In the genomic region with DNA sequence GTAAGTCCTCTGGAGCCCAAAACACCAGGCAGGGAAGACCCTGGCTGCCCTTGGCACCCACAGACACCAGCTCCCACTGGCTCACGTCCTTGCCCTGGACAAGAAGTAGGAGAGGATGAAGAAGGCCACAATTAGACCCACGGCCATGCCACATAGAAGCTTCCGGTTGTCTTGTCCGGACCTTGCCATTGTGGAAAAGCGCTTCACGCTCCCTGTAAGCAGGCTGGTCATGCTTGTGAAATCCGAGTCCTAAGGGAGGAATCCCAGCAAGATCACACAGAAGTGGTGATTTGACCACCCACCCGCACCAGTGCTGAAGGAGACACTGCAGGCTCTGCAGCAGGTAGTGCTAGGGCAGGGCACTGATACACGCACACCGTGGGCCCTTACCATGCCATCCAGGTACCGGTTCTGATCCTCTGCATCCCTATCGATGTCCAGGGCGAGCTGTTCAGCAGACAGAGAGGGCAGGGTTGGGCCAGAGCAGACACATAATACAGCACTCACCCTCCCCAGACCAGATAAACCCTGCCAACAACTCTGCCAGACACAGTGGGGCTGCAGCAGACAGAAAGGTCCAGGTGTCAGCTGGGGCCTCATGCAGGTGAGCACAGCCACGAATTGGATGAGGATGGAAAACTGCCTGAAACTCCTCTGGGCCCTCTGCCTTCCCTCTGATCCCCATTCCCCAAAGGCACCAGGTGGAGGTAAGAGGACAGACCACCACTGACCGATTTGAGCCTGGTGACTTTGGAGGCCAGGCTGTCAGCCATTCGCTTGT, we compare ENCODE assay signal across 9 cellular contexts. TPM values are rescaled to one million over a fixed set of nuclear protein-coding genes. Genes with fewer than 3 reads are reported as not detected.
DNase-seq lines count a peak whose midpoint lies in the region; ATAC-seq and TF ChIP-seq lines count a peak whose summit lies in the region.
"Had no signal": no experiment of that assay in that cellular context is flagged by ENCODE, and none has a peak within 500 bp of the region (broad histone marks: within the 10 kb centered on the region; RNA-seq: fewer than 3 reads in every experiment).

No MANE protein-coding gene starts in this region.

- no CpG with 5 or more reads among the region's 16 CpGs for WGBS in H9 (ENCODE audit: extremely low coverage, insufficient read length, low lambda C conversion rate)

- H4K5ac ChIP-seq in H9 (ENCODE audit: insufficient read length, low read depth, low read length): no peak overlapping the region

- H4K8ac ChIP-seq in H9 (replicated peaks; ENCODE audit: insufficient read length, low read depth, low read length): no peak overlapping the region

- H3K4me3 Mint-ChIP-seq in H9: peak overlapping the region; percentile 93 to 97; a peak in 4 of 5 replicates
- peak overlapping the region; percentile 96 for H3K4me3 Mint-ChIP-seq in activated CD4-positive, alpha-beta memory T cell treated with anti-CD3 and anti-CD28 coated beads, Interleukin-2, amount 10 ng/mL, durations not matched to agents 7 days and 5 days

- CTCF ChIA-PET in activated CD4-positive, alpha-beta memory T cell treated with anti-CD3 and anti-CD28 coated beads, Interleukin-2, amount 10 ng/mL, durations not matched to agents 7 days and 5 days (lab: Charles Lee): no interaction called here

- no peak overlapping the region for H2AK5ac ChIP-seq in H9 (ENCODE audit: insufficient read length, low read length)

- no peaks in the 10 kb centered on the region for H3K9me3 ChIP-seq in H9 (ENCODE audit: control insufficient read depth, low read depth, low read length)
- H3K9me3 ChIP-seq in right atrium auricular region: no peaks in the 10 kb centered on the region

- no peak overlapping the region for H3K4me2 ChIP-seq in H9 (ENCODE audit: insufficient read depth, insufficient read length, low read length)

- no peaks in the 10 kb centered on the region; the same call in 1 of the 2 replicates for H3K79me2 ChIP-seq in H9 (ENCODE audit: insufficient read depth, low read length)

- no peaks in the 10 kb centered on the region; the same call in 1 of the 2 replicates for H3K27me3 Mint-ChIP-seq in H9 (ENCODE audit: low read depth)
- no peaks in the 10 kb centered on the region for H3K27me3 Mint-ChIP-seq in activated CD4-positive, alpha-beta memory T cell treated with anti-CD3 and anti-CD28 coated beads, Interleukin-2, amount 10 ng/mL, durations not matched to agents 7 days and 5 days

- no peak overlapping the region for H3K23ac ChIP-seq in H9 (ENCODE audit: insufficient read length, low read depth, low read length)

- no peak overlapping the region for H3K27ac ChIP-seq in H9 (ENCODE audit: insufficient read length, low read depth, low read length)
- H3K27ac ChIP-seq in right atrium auricular region: peak overlapping the region; percentile 95 to 99

- H2BK20ac ChIP-seq in H9 (ENCODE audit: low read depth, low read length, poor library complexity, severe bottlenecking): no peak overlapping the region

- peak overlapping the region in 1 of 2 donors; percentile 98 for H3K4me3 ChIP-seq in right atrium auricular region
- peak overlapping the region; percentile 99 for H3K4me3 ChIP-seq in skeletal muscle cell (ENCODE audit: low read depth, low read length)

- H3K18ac ChIP-seq in H9 (ENCODE audit: insufficient read length, low read depth, low read length): no peak overlapping the region

- H4K91ac ChIP-seq in H9 (ENCODE audit: insufficient read length, low read depth, low read length): no peak overlapping the region

- H3T11ph ChIP-seq in H9 (ENCODE audit: low read length): no peak overlapping the region

- H3K14ac ChIP-seq in H9 (ENCODE audit: insufficient read depth, low read length): no peak overlapping the region

- no peak for ATAC-seq in HG03097 (IDR thresholded peaks at IDR 0.05; ENCODE audit: low FRiP score, unreplicated experiment)

- H3K9ac ChIP-seq in H9 (ENCODE audit: extremely low read depth, insufficient read length, low read length): no peak overlapping the region

- H3K27me3 ChIP-seq in H9 (ENCODE audit: insufficient read depth, low read length): no peaks in the 10 kb centered on the region
- H3K27me3 ChIP-seq in right atrium auricular region: no peaks in the 10 kb centered on the region

- H3K27ac Mint-ChIP-seq in H9: no peak overlapping the region
- H3K27ac Mint-ChIP-seq in activated CD4-positive, alpha-beta memory T cell treated with anti-CD3 and anti-CD28 coated beads, Interleukin-2, amount 10 ng/mL, durations not matched to agents 7 days and 5 days: peak overlapping the region; percentile 95

- no peak overlapping the region for H2AFZ ChIP-seq in H9 (ENCODE audit: low read length)

- no peak overlapping the region for H2BK15ac ChIP-seq in H9 (ENCODE audit: low read depth, low read length)

- H3K79me1 ChIP-seq in H9 (ENCODE audit: insufficient read depth, low read depth, low read length, poor library complexity, severe bottlenecking): peaks cover 5% of the 10 kb centered on the region

- POLR2A ChIA-PET in activated CD4-positive, alpha-beta memory T cell treated with anti-CD3 and anti-CD28 coated beads, Interleukin-2, amount 10 ng/mL, durations not matched to agents 7 days and 5 days (lab: Charles Lee): interaction anchor here (0.6 to 4.4 kb wide), 4 partner anchors 32 to 111 kb away, joined by 3 to 27 read pairs (median 8); partner anchors contain the start of genes PSMD13 and SIRT3

- H3K4me1 ChIP-seq in H9 (ENCODE audit: insufficient read depth, low read length) (no peaks in the 10 kb centered on the region; the same call in 1 of the 2 replicates), right atrium auricular region (peaks cover 0 to 56% of the 10 kb centered on the region in 2 donors)

- H3K36me3 ChIP-seq in right atrium auricular region: peaks cover 49% of the 10 kb centered on the region

- H3K36me3 Mint-ChIP-seq in H9 (ENCODE audit: insufficient read depth in 1 of 3, low read depth in 3 of 3): peaks cover 15 to 47% (median 34%) of the 10 kb centered on the region in 3 experiments
- H3K36me3 Mint-ChIP-seq in activated CD4-positive, alpha-beta memory T cell treated with anti-CD3 and anti-CD28 coated beads, Interleukin-2, amount 10 ng/mL, durations not matched to agents 7 days and 5 days (ENCODE audit: low read depth): peaks cover 44% of the 10 kb centered on the region

- H4K20me1 ChIP-seq in H9 (ENCODE audit: control insufficient read depth, insufficient read depth, insufficient read length): no peaks in the 10 kb centered on the region

- H3K56ac ChIP-seq in H9 (ENCODE audit: insufficient read length, low read depth, low read length): no peak overlapping the region

- TF ChIP-seq CTCF in H9 (conservative IDR thresholded peaks at IDR 0.05) (no peak), right atrium auricular region (IDR thresholded peaks at IDR 0.05) (no peak)

- DNase-seq in H9: no peak
- DNase-seq in activated CD4-positive, alpha-beta memory T cell treated with anti-CD3 and anti-CD28 coated beads, Interleukin-2, amount 10 ng/mL, durations not matched to agents 7 days and 5 days: peak; percentile 14
- DNase-seq in right atrium auricular region (ENCODE audit: low spot score): peak; percentile 54
- DNase-seq in skeletal muscle cell (ENCODE audit: low read depth): no peak
- DNase-seq in NCI-H1105 treated with DMSO at 0.1 percent for 48 hours (lab: John Stamatoyannopoulos, UW): no peak
- DNase-seq in dermis blood vessel endothelial cell: no peak
- no peak for DNase-seq in hippocampal formation (lab: John Stamatoyannopoulos, UW)
- DNase-seq: NCI-H526 had no signal

- no peak overlapping the region for H2BK120ac ChIP-seq in H9 (ENCODE audit: low read depth, low read length, poor library complexity, severe bottlenecking)

- no peak overlapping the region for H3K4ac ChIP-seq in H9 (ENCODE audit: low read depth, low read length)

- no peak overlapping the region for H2BK12ac ChIP-seq in H9 (ENCODE audit: insufficient read length, low read depth, low read length)

- H3K9me3 Mint-ChIP-seq in H9: no peaks in the 10 kb centered on the region; a peak in 1 of 5 replicates
- no peaks in the 10 kb centered on the region for H3K9me3 Mint-ChIP-seq in activated CD4-positive, alpha-beta memory T cell treated with anti-CD3 and anti-CD28 coated beads, Interleukin-2, amount 10 ng/mL, durations not matched to agents 7 days and 5 days

- peaks cover 5 to 17% of the 10 kb centered on the region in 2 experiments for H3K4me1 Mint-ChIP-seq in H9
- peaks cover 59% of the 10 kb centered on the region for H3K4me1 Mint-ChIP-seq in activated CD4-positive, alpha-beta memory T cell treated with anti-CD3 and anti-CD28 coated beads, Interleukin-2, amount 10 ng/mL, durations not matched to agents 7 days and 5 days

- no peak overlapping the region for H2BK5ac ChIP-seq in H9 (ENCODE audit: insufficient read length, low read length)

- peaks cover 21% of the 10 kb centered on the region for H3K23me2 ChIP-seq in H9 (ENCODE audit: insufficient read length, low read depth, low read length, poor library complexity, severe bottlenecking)

RNA-seq across cellular contexts. Expression of gene BET1L, which starts 1.8 kb away (rescaled TPM):
- 44.1 and 49.4 TPM in 2 replicates for total RNA-seq in H9 (2021)
- total RNA-seq in activated CD4-positive, alpha-beta memory T cell treated with anti-CD3 and anti-CD28 coated beads, Interleukin-2, amount 10 ng/mL, durations not matched to agents 7 days and 5 days: 10 to 100 TPM; 39.3 to 44.5 TPM
- total RNA-seq in right atrium auricular region: 10 to 100 TPM; 20.7 to 25.9 TPM
- total RNA-seq in dermis blood vessel endothelial cell: 13.4 and 17.3 TPM in 2 replicates

RNA-seq across cellular contexts. Expression of gene RIC8A, which starts 2.1 kb away (rescaled TPM):
- total RNA-seq in H9 (2021) (94.9 and 98.1 TPM in 2 replicates), right atrium auricular region (100 to 1,000 TPM in 1 of 2 donors, 10 to 100 TPM in 1; 68.0 to 101 TPM), dermis blood vessel endothelial cell (127 and 140 TPM in 2 replicates)
- 100 to 1,000 TPM in 1 of 2 experiments, 10 to 100 TPM in 1; 98.7 to 103 TPM for total RNA-seq in activated CD4-positive, alpha-beta memory T cell treated with anti-CD3 and anti-CD28 coated beads, Interleukin-2, amount 10 ng/mL, durations not matched to agents 7 days and 5 days

RNA-seq across cellular contexts. Expression of gene SCGB1C1, which starts 12.5 kb away (rescaled TPM):
- total RNA-seq in H9 (2021) (not detected in 2 replicates), right atrium auricular region (not detected), dermis blood vessel endothelial cell (not detected in 2 replicates)
- total RNA-seq in activated CD4-positive, alpha-beta memory T cell treated with anti-CD3 and anti-CD28 coated beads, Interleukin-2, amount 10 ng/mL, durations not matched to agents 7 days and 5 days: not detected

RNA-seq across cellular contexts. Expression of gene SIRT3, which starts 30.7 kb away (rescaled TPM):
- 13.2 and 13.9 TPM in 2 replicates for total RNA-seq in H9 (2021)
- 10 to 100 TPM; 11.6 to 16.3 TPM for total RNA-seq in activated CD4-positive, alpha-beta memory T cell treated with anti-CD3 and anti-CD28 coated beads, Interleukin-2, amount 10 ng/mL, durations not matched to agents 7 days and 5 days
- 10 to 100 TPM; 18.3 to 31.4 TPM for total RNA-seq in right atrium auricular region
- total RNA-seq in dermis blood vessel endothelial cell: 7.1 and 9.0 TPM in 2 replicates

RNA-seq across cellular contexts. Expression of gene PSMD13, which starts 31.4 kb away (rescaled TPM):
- total RNA-seq in H9 (2021): 141 and 148 TPM in 2 replicates
- 100 to 1,000 TPM; 156 to 160 TPM for total RNA-seq in activated CD4-positive, alpha-beta memory T cell treated with anti-CD3 and anti-CD28 coated beads, Interleukin-2, amount 10 ng/mL, durations not matched to agents 7 days and 5 days
- total RNA-seq in right atrium auricular region: 10 to 100 TPM; 75.3 to 80.3 TPM
- 160 and 183 TPM in 2 replicates for total RNA-seq in dermis blood vessel endothelial cell

Comparison
In these comparisons a context has a peak if more than half of its experiments do, and no peak if none do; other contexts are left out.
1. DNase-seq: peak in activated CD4-positive, alpha-beta memory T cell treated with anti-CD3 and anti-CD28 coated beads, Interleukin-2, amount 10 ng/mL, durations not matched to agents 7 days and 5 days (single experiment) and right atrium auricular region (single experiment); none in H9 (single experiment), skeletal muscle cell (single experiment), NCI-H1105 treated with DMSO at 0.1 percent for 48 hours (single experiment), dermis blood vessel endothelial cell (single experiment) and hippocampal formation (0 of 2).